In genomic region chr15:74545776-74546656, GRCh38 we compare ENCODE assay signal across 1 cellular context.
A peak's percentile ranks its signal among the peaks of the same experiment; 100 is the strongest.
TF ChIP-seq lines count a peak whose summit lies in the region.

No MANE protein-coding gene starts in this region.

TF ChIP-seq in GM12878, 131 proteins besides CTCF, POLR2A, EP300 and RAD21 (continued from another document and continues in another):
- TF ChIP-seq CUX1 (IDR thresholded peaks at IDR 0.05; ENCODE audit: insufficient replicate concordance, low read depth, low read length) (peak; percentile 68), BCLAF1 (IDR thresholded peaks at IDR 0.05) (no peak), ESRRA (IDR thresholded peaks at IDR 0.05; ENCODE audit: low read length) (no peak), SUZ12 (IDR thresholded peaks at IDR 0.05; ENCODE audit: unreplicated experiment) (no peak), TARDBP (IDR thresholded peaks at IDR 0.05; ENCODE audit: borderline replicate concordance) (0 out of 2 replicates have a peak, but pooled peaks have one; percentile 16), EZH2 (IDR thresholded peaks at IDR 0.05; ENCODE audit: borderline replicate concordance, control insufficient read depth, low read depth, low read length) (no peak), ZNF687 (IDR thresholded peaks at IDR 0.05) (no peak), USF2 (IDR thresholded peaks at IDR 0.05; ENCODE audit: borderline replicate concordance, low read depth, low read length) (no peak; the same call in 1 of the 2 replicates), MYB (IDR thresholded peaks at IDR 0.05; ENCODE audit: borderline replicate concordance, low read depth, low read length) (no peak), MAX (IDR thresholded peaks at IDR 0.05; ENCODE audit: low read depth, low read length) (peak; percentile 88; the same call in 1 of the 2 replicates), TBL1XR1 (IDR thresholded peaks at IDR 0.05; ENCODE audit: low read depth, low read length) (peak; percentile 89), ETV6 (conservative IDR thresholded peaks at IDR 0.05 in 1 of 2, IDR thresholded peaks at IDR 0.05 in 1 of 2; ENCODE audit: borderline replicate concordance in 1 of 2, low read depth in 1 of 2) (peak in 1 of 2 experiments; percentile 61; a peak in 1 of 4 replicates), CHD4 (IDR thresholded peaks at IDR 0.05) (no peak), IRF3 (IDR thresholded peaks at IDR 0.05) (no peak), YY1 (IDR thresholded peaks at IDR 0.05; ENCODE audit: low read depth, low read length) (no peak), POU2F2 (IDR thresholded peaks at IDR 0.05; ENCODE audit: borderline replicate concordance, low read depth, low read length) (no peak), NR2F1 (conservative IDR thresholded peaks at IDR 0.05) (peak; percentile 89), SIX5 (IDR thresholded peaks at IDR 0.05; ENCODE audit: low read depth, low read length, severe bottlenecking) (no peak), SUPT20H (IDR thresholded peaks at IDR 0.05; ENCODE audit: borderline replicate concordance, control insufficient read depth, low read depth, low read length) (no peak), IRF4 (IDR thresholded peaks at IDR 0.05; ENCODE audit: low read depth, low read length) (no peak; the same call in 1 of the 2 replicates), NRF1 (conservative IDR thresholded peaks at IDR 0.05; ENCODE audit: low read depth, low read length) (no peak)
- TF ChIP-seq, protein P1, sequence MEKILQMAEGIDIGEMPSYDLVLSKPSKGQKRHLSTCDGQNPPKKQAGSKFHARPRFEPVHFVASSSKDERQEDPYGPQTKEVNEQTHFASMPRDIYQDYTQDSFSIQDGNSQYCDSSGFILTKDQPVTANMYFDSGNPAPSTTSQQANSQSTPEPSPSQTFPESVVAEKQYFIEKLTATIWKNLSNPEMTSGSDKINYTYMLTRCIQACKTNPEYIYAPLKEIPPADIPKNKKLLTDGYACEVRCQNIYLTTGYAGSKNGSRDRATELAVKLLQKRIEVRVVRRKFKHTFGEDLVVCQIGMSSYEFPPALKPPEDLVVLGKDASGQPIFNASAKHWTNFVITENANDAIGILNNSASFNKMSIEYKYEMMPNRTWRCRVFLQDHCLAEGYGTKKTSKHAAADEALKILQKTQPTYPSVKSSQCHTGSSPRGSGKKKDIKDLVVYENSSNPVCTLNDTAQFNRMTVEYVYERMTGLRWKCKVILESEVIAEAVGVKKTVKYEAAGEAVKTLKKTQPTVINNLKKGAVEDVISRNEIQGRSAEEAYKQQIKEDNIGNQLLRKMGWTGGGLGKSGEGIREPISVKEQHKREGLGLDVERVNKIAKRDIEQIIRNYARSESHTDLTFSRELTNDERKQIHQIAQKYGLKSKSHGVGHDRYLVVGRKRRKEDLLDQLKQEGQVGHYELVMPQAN (conservative IDR thresholded peaks at IDR 0.05): peak; percentile 96
- TF ChIP-seq, protein P2, sequence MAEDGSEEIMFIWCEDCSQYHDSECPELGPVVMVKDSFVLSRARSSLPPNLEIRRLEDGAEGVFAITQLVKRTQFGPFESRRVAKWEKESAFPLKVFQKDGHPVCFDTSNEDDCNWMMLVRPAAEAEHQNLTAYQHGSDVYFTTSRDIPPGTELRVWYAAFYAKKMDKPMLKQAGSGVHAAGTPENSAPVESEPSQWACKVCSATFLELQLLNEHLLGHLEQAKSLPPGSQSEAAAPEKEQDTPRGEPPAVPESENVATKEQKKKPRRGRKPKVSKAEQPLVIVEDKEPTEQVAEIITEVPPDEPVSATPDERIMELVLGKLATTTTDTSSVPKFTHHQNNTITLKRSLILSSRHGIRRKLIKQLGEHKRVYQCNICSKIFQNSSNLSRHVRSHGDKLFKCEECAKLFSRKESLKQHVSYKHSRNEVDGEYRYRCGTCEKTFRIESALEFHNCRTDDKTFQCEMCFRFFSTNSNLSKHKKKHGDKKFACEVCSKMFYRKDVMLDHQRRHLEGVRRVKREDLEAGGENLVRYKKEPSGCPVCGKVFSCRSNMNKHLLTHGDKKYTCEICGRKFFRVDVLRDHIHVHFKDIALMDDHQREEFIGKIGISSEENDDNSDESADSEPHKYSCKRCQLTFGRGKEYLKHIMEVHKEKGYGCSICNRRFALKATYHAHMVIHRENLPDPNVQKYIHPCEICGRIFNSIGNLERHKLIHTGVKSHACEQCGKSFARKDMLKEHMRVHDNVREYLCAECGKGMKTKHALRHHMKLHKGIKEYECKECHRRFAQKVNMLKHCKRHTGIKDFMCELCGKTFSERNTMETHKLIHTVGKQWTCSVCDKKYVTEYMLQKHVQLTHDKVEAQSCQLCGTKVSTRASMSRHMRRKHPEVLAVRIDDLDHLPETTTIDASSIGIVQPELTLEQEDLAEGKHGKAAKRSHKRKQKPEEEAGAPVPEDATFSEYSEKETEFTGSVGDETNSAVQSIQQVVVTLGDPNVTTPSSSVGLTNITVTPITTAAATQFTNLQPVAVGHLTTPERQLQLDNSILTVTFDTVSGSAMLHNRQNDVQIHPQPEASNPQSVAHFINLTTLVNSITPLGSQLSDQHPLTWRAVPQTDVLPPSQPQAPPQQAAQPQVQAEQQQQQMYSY (CRISPR knock-in tag; IDR thresholded peaks at IDR 0.05): no peak
- TF ChIP-seq, protein P3, sequence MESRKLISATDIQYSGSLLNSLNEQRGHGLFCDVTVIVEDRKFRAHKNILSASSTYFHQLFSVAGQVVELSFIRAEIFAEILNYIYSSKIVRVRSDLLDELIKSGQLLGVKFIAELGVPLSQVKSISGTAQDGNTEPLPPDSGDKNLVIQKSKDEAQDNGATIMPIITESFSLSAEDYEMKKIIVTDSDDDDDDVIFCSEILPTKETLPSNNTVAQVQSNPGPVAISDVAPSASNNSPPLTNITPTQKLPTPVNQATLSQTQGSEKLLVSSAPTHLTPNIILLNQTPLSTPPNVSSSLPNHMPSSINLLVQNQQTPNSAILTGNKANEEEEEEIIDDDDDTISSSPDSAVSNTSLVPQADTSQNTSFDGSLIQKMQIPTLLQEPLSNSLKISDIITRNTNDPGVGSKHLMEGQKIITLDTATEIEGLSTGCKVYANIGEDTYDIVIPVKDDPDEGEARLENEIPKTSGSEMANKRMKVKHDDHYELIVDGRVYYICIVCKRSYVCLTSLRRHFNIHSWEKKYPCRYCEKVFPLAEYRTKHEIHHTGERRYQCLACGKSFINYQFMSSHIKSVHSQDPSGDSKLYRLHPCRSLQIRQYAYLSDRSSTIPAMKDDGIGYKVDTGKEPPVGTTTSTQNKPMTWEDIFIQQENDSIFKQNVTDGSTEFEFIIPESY (IDR thresholded peaks at IDR 0.05): no peak
- TF ChIP-seq, protein P4, sequence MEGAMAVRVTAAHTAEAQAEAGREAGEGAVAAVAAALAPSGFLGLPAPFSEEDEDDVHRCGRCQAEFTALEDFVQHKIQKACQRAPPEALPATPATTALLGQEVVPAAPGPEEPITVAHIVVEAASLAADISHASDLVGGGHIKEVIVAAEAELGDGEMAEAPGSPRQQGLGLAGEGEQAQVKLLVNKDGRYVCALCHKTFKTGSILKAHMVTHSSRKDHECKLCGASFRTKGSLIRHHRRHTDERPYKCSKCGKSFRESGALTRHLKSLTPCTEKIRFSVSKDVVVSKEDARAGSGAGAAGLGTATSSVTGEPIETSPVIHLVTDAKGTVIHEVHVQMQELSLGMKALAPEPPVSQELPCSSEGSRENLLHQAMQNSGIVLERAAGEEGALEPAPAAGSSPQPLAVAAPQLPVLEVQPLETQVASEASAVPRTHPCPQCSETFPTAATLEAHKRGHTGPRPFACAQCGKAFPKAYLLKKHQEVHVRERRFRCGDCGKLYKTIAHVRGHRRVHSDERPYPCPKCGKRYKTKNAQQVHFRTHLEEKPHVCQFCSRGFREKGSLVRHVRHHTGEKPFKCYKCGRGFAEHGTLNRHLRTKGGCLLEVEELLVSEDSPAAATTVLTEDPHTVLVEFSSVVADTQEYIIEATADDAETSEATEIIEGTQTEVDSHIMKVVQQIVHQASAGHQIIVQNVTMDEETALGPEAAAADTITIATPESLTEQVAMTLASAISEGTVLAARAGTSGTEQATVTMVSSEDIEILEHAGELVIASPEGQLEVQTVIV (IDR thresholded peaks at IDR 0.05; ENCODE audit: borderline replicate concordance, partially characterized antibody): no peak
